Comparison of ENCODE assay signal across 18 cellular contexts in genomic region chr5:124873189-124873588, GRCh38.
"Had no signal": no experiment of that assay in that cellular context is flagged by ENCODE, and none has a peak within 500 bp of the region (broad histone marks: within the 10 kb centered on the region; RNA-seq: fewer than 3 reads in every experiment).

No MANE protein-coding gene starts in this region.

- H3K27ac ChIP-seq: cardiac muscle cell had no signal

- H3K27me3 ChIP-seq: cardiac muscle cell had no signal

- H3K4me3 ChIP-seq: cardiac muscle cell had no signal

- H3K36me3 ChIP-seq: cardiac muscle cell had no signal

- ATAC-seq: activated CD8-positive, alpha-beta memory T cell treated with anti-CD3 and anti-CD28 coated beads, Interleukin-2, amount 10 ng/mL, durations not matched to agents 7 days and 5 days; T-helper 17 cell had no signal

- DNase-seq: activated B cell treated with CpG ODN at 0.5 μM for 24 hours; activated CD4-positive, alpha-beta T cell treated with anti-CD3 and anti-CD28 coated beads for 1 hour; activated CD4-positive, alpha-beta T cell treated with anti-CD3 and anti-CD28 coated beads, Interleukin-2, amount 10 ng/mL, durations not matched to agents 24 days and 14 days; activated CD4-positive, alpha-beta T cell treated with anti-CD3 and anti-CD28 coated beads, Interleukin-2, amount 50 U/mL, for 48 hours; activated CD8-positive, alpha-beta memory T cell treated with anti-CD3 and anti-CD28 coated beads, Interleukin-2, amount 10 ng/mL, durations not matched to agents 7 days and 5 days; activated effector memory CD4-positive, alpha-beta T cell treated with Interleukin-2 at 50 U/mL for 16 hours; activated naive CD4-positive, alpha-beta T cell; activated T-cell treated with anti-CD3 and anti-CD28 coated beads, Interleukin-2, amount 50 U/mL, for 24 hours; aorta; MM.1S; NCI-H1417 treated with DMSO at 0.1 percent for 48 hours; NCI-H187; NCI-H748 treated with DMSO at 0.1 percent for 48 hours; NK-92 treated with Interleukin-12 subunit alpha and Interleukin-12 subunit beta, amount 100 ng/mL, for 24 hours; SHP77 treated with DMSO at 0.1 percent for 48 hours; T-helper 17 cell; T-helper 9 cell had no signal
